In the genomic region with DNA sequence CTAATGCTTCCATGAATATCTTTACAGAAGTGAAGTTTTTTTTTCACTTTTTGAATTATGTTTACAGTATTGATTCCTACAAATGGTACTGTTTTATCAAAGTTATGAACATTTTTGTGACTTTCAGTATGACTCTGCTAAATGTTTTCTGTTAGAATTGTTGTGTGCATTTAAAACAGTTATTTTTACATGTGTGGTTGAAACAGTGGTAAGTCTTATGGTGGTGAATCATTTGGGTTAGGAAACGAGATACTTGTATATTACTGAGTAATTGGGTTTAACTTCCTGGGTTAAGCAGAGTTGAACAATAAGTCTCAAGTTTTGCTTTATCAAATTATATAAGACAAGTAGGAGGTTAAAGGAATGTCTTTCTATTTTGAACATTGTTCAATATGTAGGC, we compare ENCODE assay signal across 11 cellular contexts.
DNase-seq lines count a peak whose midpoint lies in the region; ATAC-seq and TF ChIP-seq lines count a peak whose summit lies in the region.
"Had no signal": no experiment of that assay in that cellular context is flagged by ENCODE, and none has a peak within 500 bp of the region (broad histone marks: within the 10 kb centered on the region; RNA-seq: fewer than 3 reads in every experiment).

No MANE protein-coding gene starts in this region.

- intact Hi-C loops in esophagus muscularis mucosa (cut with DNase I): no loop called here

- peaks cover 0 to 20% (median 4%) of the 10 kb centered on the region in 4 donors for H3K4me1 ChIP-seq in esophagus muscularis mucosa

- H3K27ac ChIP-seq in esophagus muscularis mucosa (replicated peaks in 1 of 4): no peak overlapping the region
- H3K27ac ChIP-seq: HL-60 had no signal

- TF ChIP-seq EP300 in esophagus muscularis mucosa (IDR thresholded peaks at IDR 0.05): no peak

- peak; percentile 76 for ATAC-seq in GM19452 (IDR thresholded peaks at IDR 0.05; ENCODE audit: unreplicated experiment)

- TF ChIP-seq POLR2A in esophagus muscularis mucosa (IDR thresholded peaks at IDR 0.05; ENCODE audit: low read depth): no peak

- 71% methylated on average over 1 of the region's 1 CpG for WGBS in esophagus muscularis mucosa

- TF ChIP-seq CTCF in esophagus muscularis mucosa (IDR thresholded peaks at IDR 0.05): no peak

- peak; percentile 70 for DNase-seq in AG08395 (ENCODE audit: low spot score)
- peak; percentile 10 for DNase-seq in NCI-H226
- peak; percentile 61 for DNase-seq in fibroblast of gingiva (ENCODE audit: low read depth)
- DNase-seq in activated gamma-delta T cell treated with Interleukin-2 at 50 U/mL for 16 hours: no peak
- DNase-seq in NCI-H2227 (lab: John Stamatoyannopoulos, UW; ENCODE audit: unreplicated experiment): no peak
- DNase-seq in esophagus muscularis mucosa (ENCODE audit: extremely low spot score): no peak
- DNase-seq in cerebellar cortex (ENCODE audit: low spot score): no peak
- DNase-seq: cortex of kidney, DMS153 had no signal

- no peaks in the 10 kb centered on the region for H3K27me3 ChIP-seq in esophagus muscularis mucosa

- H3K9me3 ChIP-seq in esophagus muscularis mucosa: no peaks in the 10 kb centered on the region

- peaks cover 31 to 99% (median 68%) of the 10 kb centered on the region in 4 donors for H3K36me3 ChIP-seq in esophagus muscularis mucosa

- no peak overlapping the region for H3K4me3 ChIP-seq in esophagus muscularis mucosa

Comparison
In these comparisons a context has a peak if more than half of its experiments do, and no peak if none do; other contexts are left out.
1. DNase-seq: peak in AG08395 (single experiment), NCI-H226 (single experiment) and fibroblast of gingiva (single experiment); none in activated gamma-delta T cell treated with Interleukin-2 at 50 U/mL for 16 hours (single experiment), NCI-H2227 (single experiment), esophagus muscularis mucosa (single experiment) and cerebellar cortex (single experiment).